ENCODE assay signal across 8 cellular contexts in genomic region chr19:39539519-39540332, GRCh38. TPM values are rescaled to one million over a fixed set of nuclear protein-coding genes. Genes with fewer than 3 reads are reported as not detected.
DNase-seq lines count a peak whose midpoint lies in the region; ATAC-seq, FAIRE-seq and TF ChIP-seq lines count a peak whose summit lies in the region.

TSS of gene EID2 (minus strand) at chr19:39540161. CDS start at chr19:39540079, 82 bp downstream.

- dilution Hi-C loops in endothelial cell of umbilical vein (cut with MboI; ENCODE audit: extremely low pct_ligation_motif_present, low sequenced_read_pairs): no loop called here

- peak; percentile 78 for ATAC-seq in GM21447 (IDR thresholded peaks at IDR 0.05; ENCODE audit: unreplicated experiment)

- no peaks in the 10 kb centered on the region for H4K20me1 ChIP-seq in OCI-LY1 (ENCODE audit: insufficient read depth, low read length)
- H4K20me1 ChIP-seq in endothelial cell of umbilical vein (replicated peaks; ENCODE audit: control insufficient read depth, extremely low read depth, insufficient read depth, low read length): peaks cover 4% of the 10 kb centered on the region

- peak within 1 kb of the TSS; percentile 65; the same call in 1 of the 2 replicates for H2AFZ ChIP-seq in OCI-LY1 (ENCODE audit: low read length)
- peak within 1 kb of the TSS; percentile 73 for H2AFZ ChIP-seq in endothelial cell of umbilical vein (ENCODE audit: low read depth, low read length)

- peak within 1 kb of the TSS; percentile 92 for H3K4me3 ChIP-seq in OCI-LY1 (ENCODE audit: low read depth, low read length, poor library complexity, severe bottlenecking)
- peak within 1 kb of the TSS; percentile 53 to 89 (median 89) for H3K4me3 ChIP-seq in endothelial cell of umbilical vein (replicated peaks in 1 of 3; ENCODE audit: insufficient read depth in 1 of 3, low read depth in 1 of 3, low read length in 3 of 3)

- H3K9me3 ChIP-seq in OCI-LY1 (ENCODE audit: low read length): no peaks in the 10 kb centered on the region
- H3K9me3 ChIP-seq in endothelial cell of umbilical vein (replicated peaks; ENCODE audit: control insufficient read depth, insufficient read depth, low read length): no peaks in the 10 kb centered on the region

- CTCF ChIA-PET in endothelial cell of umbilical vein (lab: Charles Lee): interaction anchor here (0.6 to 2.1 kb wide), 6 partner anchors 10 to 142 kb away, joined by 3 to 8 read pairs (median 6); no protein-coding TSS in a partner anchor

- no peaks in the 10 kb centered on the region for H3K9me1 ChIP-seq in endothelial cell of umbilical vein (replicated peaks; ENCODE audit: control insufficient read depth, extremely low read depth, insufficient read depth, low read length)

- H3K36me3 ChIP-seq in OCI-LY1 (ENCODE audit: insufficient read depth, low read length): peaks cover 5% of the 10 kb centered on the region
- no peaks in the 10 kb centered on the region for H3K36me3 ChIP-seq in endothelial cell of umbilical vein (ENCODE audit: control insufficient read depth in 2 of 2, extremely low read depth in 1 of 2, insufficient read depth in 2 of 2, low read length in 2 of 2)

- intact Hi-C loops in endothelial cell of umbilical vein (cut with micrococcal nuclease): loop anchor here (10.0 kb wide), 2 partner anchors 95 to 415 kb away; partner anchors contain the start of genes PAK4 and SUPT5H

- H3K4me1 ChIP-seq in OCI-LY1 (ENCODE audit: insufficient read depth, low read length, severe bottlenecking) (peaks cover 22% of the 10 kb centered on the region), endothelial cell of umbilical vein (ENCODE audit: control insufficient read depth, extremely low read depth, insufficient read depth, low read length) (peaks cover 25% of the 10 kb centered on the region)

- BruUV-seq in endothelial cell of umbilical vein (replicated peaks; lab: Mats Ljungman, UMichigan): TSS peak; percentile 53

- POLR2A ChIA-PET in endothelial cell of umbilical vein (lab: Charles Lee): interaction anchor here (0.6 kb wide), 1 partner anchor 90 kb away, joined by 3 read pairs; no protein-coding TSS in a partner anchor

- H3F3A ChIP-seq in OCI-LY1 (ENCODE audit: insufficient read depth, low read length): no peaks in the 10 kb centered on the region

- H3K27me3 ChIP-seq in OCI-LY1 (ENCODE audit: insufficient read depth, low read length) (no peaks in the 10 kb centered on the region), endothelial cell of umbilical vein (ENCODE audit: control insufficient read depth in 2 of 2, insufficient read depth in 2 of 2, low read length in 2 of 2) (no peaks in the 10 kb centered on the region)

- FAIRE-seq in endothelial cell of umbilical vein (lab: Jason Lieb, UNC): peak; percentile 78

- peak; percentile 72 for TF ChIP-seq CTCF in OCI-LY1 (IDR thresholded peaks at IDR 0.05; ENCODE audit: low read length)
- peak; percentile 73 to 88 for TF ChIP-seq CTCF in endothelial cell of umbilical vein (IDR thresholded peaks at IDR 0.05; ENCODE audit: extremely low read depth in 1 of 2, insufficient read depth in 1 of 2, low read depth in 1 of 2, low read length in 2 of 2)

- H3K9me2 ChIP-seq in OCI-LY1 (ENCODE audit: low read depth, low read length): no peaks in the 10 kb centered on the region

- TF ChIP-seq POLR2A in endothelial cell of umbilical vein (IDR thresholded peaks at IDR 0.05; ENCODE audit: low read depth, low read length): peak; percentile 89

- H3K4me2 ChIP-seq in OCI-LY1 (ENCODE audit: low read length) (peak within 1 kb of the TSS; percentile 99), endothelial cell of umbilical vein (ENCODE audit: insufficient read depth, low read length) (peak within 1 kb of the TSS; percentile 91)

- DNase-seq in D341Med (ENCODE audit: low spot score): peak; percentile 97
- DNase-seq in HuH-7 (ENCODE audit: low spot score): peak; percentile 99
- peak; percentile 99 for DNase-seq in activated CD8-positive, alpha-beta memory T cell treated with anti-CD3 and anti-CD28 coated beads, Interleukin-2, amount 50 U/mL, for 48 hours
- peak; percentile 96 for DNase-seq in endothelial cell of umbilical vein (ENCODE audit: low read depth, low spot score)
- DNase-seq in midbrain (lab: John Stamatoyannopoulos, UW): peak; percentile 95
- DNase-seq in stimulated activated CD8-positive, alpha-beta memory T cell treated with anti-CD3 and anti-CD28 coated beads, Interleukin-2, amount 100 ng/mL, for 1 hour (ENCODE audit: low read depth in 2 of 2): peak; percentile 89 to 93

- H3K9ac ChIP-seq in OCI-LY1 (ENCODE audit: low read length) (peak within 1 kb of the TSS; percentile 86), endothelial cell of umbilical vein (replicated peaks; ENCODE audit: extremely low read depth, insufficient read depth, low read length) (peak within 1 kb of the TSS; percentile 82)

- H3K27ac ChIP-seq in OCI-LY1 (ENCODE audit: low read depth, low read length, poor library complexity, severe bottlenecking) (no peak within 1 kb of the TSS), endothelial cell of umbilical vein (ENCODE audit: insufficient read depth, low read depth, low read length) (peak within 1 kb of the TSS; percentile 69)

- H3K79me2 ChIP-seq in OCI-LY1 (ENCODE audit: insufficient read depth, low read length): 0 out of 2 replicates have a peak, but pooled peaks cover 7% of the 10 kb centered on the region
- H3K79me2 ChIP-seq in endothelial cell of umbilical vein (ENCODE audit: control insufficient read depth, insufficient read depth, low read length): peaks cover 11% of the 10 kb centered on the region

TF ChIP-seq in endothelial cell of umbilical vein, 7 proteins besides CTCF, POLR2A, EP300 and RAD21:
- TF ChIP-seq POLR2AphosphoS5 (IDR thresholded peaks at IDR 0.05; ENCODE audit: insufficient read depth, low read depth, low read length) (peak; percentile 88), MAX (IDR thresholded peaks at IDR 0.05; ENCODE audit: insufficient read depth, insufficient read length) (no peak), FOS (IDR thresholded peaks at IDR 0.05; ENCODE audit: borderline replicate concordance, insufficient read depth, low read length) (peak; percentile 8)

RNA-seq across cellular contexts. Expression of gene EID2, which starts in this region (rescaled TPM):
- total RNA-seq in endothelial cell of umbilical vein: 17.4 and 19.2 TPM in 2 replicates
- 6.6 TPM in 2 replicates for polyA plus RNA-seq in endothelial cell of umbilical vein
- polyA plus RNA-seq in endothelial cell of umbilical vein (2011; cell fraction: cytosol; rRNA removed): 8.4 and 8.6 TPM in 2 replicates
- 3.7 and 5.5 TPM in 2 replicates for polyA plus RNA-seq in endothelial cell of umbilical vein (2011; cell fraction: nucleus; rRNA removed)
- polyA plus RNA-seq in endothelial cell of umbilical vein (2012): 18.9 and 20.8 TPM in 2 replicates
- polyA minus RNA-seq in endothelial cell of umbilical vein: 4.0 and 5.4 TPM in 2 replicates
- 10.4 TPM for polyA minus RNA-seq in endothelial cell of umbilical vein (2011; cell fraction: cytosol; rRNA and poly(A)+ RNA removed)
- 2.3 and 3.3 TPM in 2 replicates for polyA minus RNA-seq in endothelial cell of umbilical vein (2011; cell fraction: nucleus; rRNA and poly(A)+ RNA removed)
